8 cellular contexts compared by ENCODE assay signal in genomic region chr6:118748311-118749062, GRCh38.
DNase-seq lines count a peak whose midpoint lies in the region; ATAC-seq and TF ChIP-seq lines count a peak whose summit lies in the region.

No MANE protein-coding gene starts in this region.

- no peaks in the 10 kb centered on the region for H3K9me3 ChIP-seq in SK-N-SH

- in situ Hi-C loops in ACHN (cut with HindIII; ENCODE audit: low pct_ligation_motif_present, low pct_unique_long_range_greater_than_20kb, low sequenced_read_pairs), result no loop called here

- WGBS in SK-N-SH (ENCODE audit: low lambda C conversion rate), result 52% methylated on average over 7 of the region's 9 CpGs

- no peak for TF ChIP-seq CTCF in SK-N-SH (IDR thresholded peaks at IDR 0.05)

- no peaks in the 10 kb centered on the region for H3K9me2 ChIP-seq in SK-N-SH

- POLR2A ChIA-PET in SK-N-SH (lab: Yijun Ruan, JAX), result no interaction called here

- TF ChIP-seq RAD21 in SK-N-SH (IDR thresholded peaks at IDR 0.05; ENCODE audit: low read length), result no peak

- CTCF ChIA-PET in SK-N-SH (lab: Yijun Ruan, JAX), result interaction anchor here (0.9 to 1.5 kb wide), 2 partner anchors 23 to 52 kb away, joined by 3 to 4 read pairs; no protein-coding TSS in a partner anchor

- DNase-seq in ACHN (peak; percentile 30), HT1080 (ENCODE audit: low read depth) (peak; percentile 77), SK-N-SH (peak; percentile 50), hippocampal formation (lab: John Stamatoyannopoulos, UW) (peak; percentile 38 to 41), ureter (ENCODE audit: low spot score) (peak; percentile 49), NAMALWA (ENCODE audit: low spot score) (no peak), dedifferentiated amniotic fluid mesenchymal stem cell (ENCODE audit: extremely low spot score) (no peak)

- H3K27ac ChIP-seq in SK-N-SH (ENCODE audit: low read depth in 2 of 2, low read length in 1 of 2), result no peak overlapping the region

- ATAC-seq in GM21723 (IDR thresholded peaks at IDR 0.05; ENCODE audit: unreplicated experiment), result no peak

- H3K4me1 ChIP-seq in SK-N-SH (ENCODE audit: control insufficient read depth in 1 of 2, insufficient read depth in 2 of 2, low read depth in 1 of 2, low read length in 1 of 2), result peaks cover 0 to 6% of the 10 kb centered on the region in 2 experiments; a peak in 1 of 4 replicates

- no peak overlapping the region for H3K4me3 ChIP-seq in SK-N-SH (ENCODE audit: low read depth in 2 of 2, low read length in 1 of 2)

- no peaks in the 10 kb centered on the region for H3K36me3 ChIP-seq in SK-N-SH (replicated peaks in 1 of 2; ENCODE audit: control insufficient read depth in 1 of 2, insufficient read depth in 2 of 2, low read length in 1 of 2)

- H3K4me2 ChIP-seq in SK-N-SH, result no peak overlapping the region

- no peaks in the 10 kb centered on the region for H3F3A ChIP-seq in SK-N-SH (replicated peaks; ENCODE audit: insufficient read depth)

- H3K27me3 ChIP-seq in SK-N-SH (ENCODE audit: insufficient read depth), result no peaks in the 10 kb centered on the region; the same call in 1 of the 2 replicates

- no peak overlapping the region for H2AFZ ChIP-seq in SK-N-SH (ENCODE audit: low read depth)

- H4K20me1 ChIP-seq in SK-N-SH (ENCODE audit: insufficient read depth), result no peaks in the 10 kb centered on the region

- H3K79me2 ChIP-seq in SK-N-SH (ENCODE audit: insufficient read depth), result no peaks in the 10 kb centered on the region

- no peak overlapping the region for H3K9ac ChIP-seq in SK-N-SH

- no peak for TF ChIP-seq EP300 in SK-N-SH (IDR thresholded peaks at IDR 0.05; ENCODE audit: borderline replicate concordance in 1 of 2, low read depth in 1 of 2, low read length in 1 of 2)

TF ChIP-seq in SK-N-SH, 30 proteins besides CTCF, POLR2A, EP300 and RAD21:
- TF ChIP-seq MXI1 (IDR thresholded peaks at IDR 0.05; ENCODE audit: low read depth, low read length) (peak; percentile 20; the same call in 1 of the 2 replicates), FOSL2 (IDR thresholded peaks at IDR 0.05; ENCODE audit: borderline replicate concordance, low read depth) (no peak)

Comparison
In these comparisons a context has a peak if more than half of its experiments do, and no peak if none do; other contexts are left out.
1. DNase-seq: peak in ACHN (single experiment), HT1080 (single experiment), SK-N-SH (single experiment), hippocampal formation (2 of 2) and ureter (single experiment); none in NAMALWA (single experiment) and dedifferentiated amniotic fluid mesenchymal stem cell (single experiment).